Comparison of ENCODE assay signal across 15 cellular contexts in the genomic region with DNA sequence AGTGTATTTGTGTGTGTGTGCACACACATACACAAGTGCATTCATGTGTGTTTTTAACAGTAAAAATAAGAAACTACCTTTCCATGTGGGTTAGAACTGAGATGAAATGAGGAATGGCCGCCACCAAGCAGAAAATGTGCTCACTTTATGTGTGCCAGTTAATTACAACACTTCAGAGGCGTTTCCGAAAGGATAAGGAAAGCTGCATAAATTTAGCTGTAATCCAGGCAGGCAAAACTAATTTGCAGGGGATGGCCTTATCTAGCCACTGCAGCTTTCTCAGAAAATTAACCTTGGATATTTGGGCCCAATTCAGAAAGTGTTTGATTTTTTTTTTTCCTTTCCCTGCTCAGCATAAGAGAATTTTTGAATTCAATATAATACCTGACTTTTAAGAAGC.
DNase-seq lines count a peak whose midpoint lies in the region; ATAC-seq and TF ChIP-seq lines count a peak whose summit lies in the region.
"Had no signal": no experiment of that assay in that cellular context is flagged by ENCODE, and none has a peak within 500 bp of the region (broad histone marks: within the 10 kb centered on the region; RNA-seq: fewer than 3 reads in every experiment).

No MANE protein-coding gene starts in this region.

- H3K4me3 Mint-ChIP-seq in GM23338, result no peak overlapping the region
- H3K4me3 Mint-ChIP-seq in activated CD8-positive, alpha-beta memory T cell treated with anti-CD3 and anti-CD28 coated beads, Interleukin-2, amount 10 ng/mL, durations not matched to agents 7 days and 5 days, result no peak overlapping the region
- H3K4me3 Mint-ChIP-seq: B cell; CD4-positive, alpha-beta memory T cell; HFFc6 had no signal

- ATAC-seq in GM23338, result no peak
- ATAC-seq in activated CD8-positive, alpha-beta memory T cell treated with anti-CD3 and anti-CD28 coated beads, Interleukin-2, amount 10 ng/mL, durations not matched to agents 7 days and 5 days, result no peak
- ATAC-seq: GM12878 had no signal

- no peaks in the 10 kb centered on the region for H3K4me1 ChIP-seq in A673 (ENCODE audit: insufficient read depth, low read length, poor library complexity, severe bottlenecking)
- H3K4me1 ChIP-seq in GM23338 (ENCODE audit: insufficient read depth), result no peaks in the 10 kb centered on the region

- H3K9me2 ChIP-seq in GM23338 (ENCODE audit: insufficient read depth), result no peaks in the 10 kb centered on the region

- CTCF ChIA-PET in A673 (lab: Charles Lee), result interaction anchor here (0.7 kb wide), 1 partner anchor 149 kb away, joined by 4 read pairs; no protein-coding TSS in a partner anchor
- CTCF ChIA-PET in activated CD8-positive, alpha-beta memory T cell treated with anti-CD3 and anti-CD28 coated beads, Interleukin-2, amount 10 ng/mL, durations not matched to agents 7 days and 5 days (lab: Charles Lee), result no interaction called here

- intact Hi-C loops in A673 (cut with micrococcal nuclease; ENCODE audit: unreplicated experiment), result no loop called here

- H3K4me3 ChIP-seq in A673 (ENCODE audit: low read depth, low read length, poor library complexity, severe bottlenecking), result no peak overlapping the region
- no peak overlapping the region for H3K4me3 ChIP-seq in GM23338
- H3K4me3 ChIP-seq: GM12878 had no signal

- no peaks in the 10 kb centered on the region for H3K9me3 ChIP-seq in A673 (ENCODE audit: low read depth, low read length, poor library complexity, severe bottlenecking)

- no peaks in the 10 kb centered on the region for H3K27me3 Mint-ChIP-seq in GM23338 (ENCODE audit: insufficient read depth, low read depth, poor library complexity)
- H3K27me3 Mint-ChIP-seq in activated CD8-positive, alpha-beta memory T cell treated with anti-CD3 and anti-CD28 coated beads, Interleukin-2, amount 10 ng/mL, durations not matched to agents 7 days and 5 days, result no peaks in the 10 kb centered on the region
- H3K27me3 Mint-ChIP-seq: B cell had no signal

- no peaks in the 10 kb centered on the region for H3K9me3 Mint-ChIP-seq in GM23338
- H3K9me3 Mint-ChIP-seq in activated CD8-positive, alpha-beta memory T cell treated with anti-CD3 and anti-CD28 coated beads, Interleukin-2, amount 10 ng/mL, durations not matched to agents 7 days and 5 days (ENCODE audit: low read depth), result no peaks in the 10 kb centered on the region
- H3K9me3 Mint-ChIP-seq: CD4-positive, alpha-beta memory T cell had no signal

- no peaks in the 10 kb centered on the region for H4K20me1 ChIP-seq in GM23338 (replicated peaks; ENCODE audit: insufficient read depth)

- H3K27ac ChIP-seq in A673 (ENCODE audit: low read depth, low read length, poor library complexity, severe bottlenecking), result no peak overlapping the region
- no peak overlapping the region for H3K27ac ChIP-seq in GM23338 (ENCODE audit: low read depth)
- H3K27ac ChIP-seq: C4-2B had no signal

- H3K27ac Mint-ChIP-seq in GM23338, result no peak overlapping the region
- H3K27ac Mint-ChIP-seq in activated CD8-positive, alpha-beta memory T cell treated with anti-CD3 and anti-CD28 coated beads, Interleukin-2, amount 10 ng/mL, durations not matched to agents 7 days and 5 days, result no peak overlapping the region
- H3K27ac Mint-ChIP-seq: B cell; CD4-positive, alpha-beta memory T cell; HFFc6 had no signal

- DNase-seq in A673 (ENCODE audit: low spot score) (peak; percentile 11), GM23338 (ENCODE audit: low spot score) (no peak), astrocyte of the hippocampus (ENCODE audit: low read depth, low spot score) (peak; percentile 0), midbrain (lab: John Stamatoyannopoulos, UW) (peak; percentile 5), HUDEP-2 (lab: John Stamatoyannopoulos, UW; ENCODE audit: unreplicated experiment in 76 of 76) (no peak), NCI-H1105 (lab: John Stamatoyannopoulos, UW) (no peak)
- DNase-seq in activated CD8-positive, alpha-beta memory T cell treated with anti-CD3 and anti-CD28 coated beads, Interleukin-2, amount 10 ng/mL, durations not matched to agents 7 days and 5 days, result no peak
- DNase-seq: CD4-positive, alpha-beta memory T cell; DMS79; HCEC 1CT; HFFc6; KBM-7 had no signal

- no peaks in the 10 kb centered on the region for H3F3A ChIP-seq in GM23338 (replicated peaks; ENCODE audit: low read depth)

- no peaks in the 10 kb centered on the region; the same call in 2 of the 3 replicates for H3K4me1 Mint-ChIP-seq in GM23338
- H3K4me1 Mint-ChIP-seq in activated CD8-positive, alpha-beta memory T cell treated with anti-CD3 and anti-CD28 coated beads, Interleukin-2, amount 10 ng/mL, durations not matched to agents 7 days and 5 days, result peaks cover 19% of the 10 kb centered on the region
- H3K4me1 Mint-ChIP-seq: B cell had no signal

- H2AFZ ChIP-seq in GM23338, result peak overlapping the region; percentile 77; the same call in 1 of the 2 replicates

- TF ChIP-seq CTCF in A673 (conservative IDR thresholded peaks at IDR 0.05; ENCODE audit: low read depth, low read length), result no peak
- TF ChIP-seq CTCF in GM23338 (conservative IDR thresholded peaks at IDR 0.05; ENCODE audit: low read depth in 2 of 2), result no peak

- H3K36me3 ChIP-seq in A673 (ENCODE audit: insufficient read depth, low read length, poor library complexity, severe bottlenecking), result no peaks in the 10 kb centered on the region
- no peaks in the 10 kb centered on the region for H3K36me3 ChIP-seq in GM23338 (ENCODE audit: insufficient read depth)

- no peaks in the 10 kb centered on the region for H3K36me3 Mint-ChIP-seq in GM23338 (ENCODE audit: low read depth)
- H3K36me3 Mint-ChIP-seq in activated CD8-positive, alpha-beta memory T cell treated with anti-CD3 and anti-CD28 coated beads, Interleukin-2, amount 10 ng/mL, durations not matched to agents 7 days and 5 days, result no peaks in the 10 kb centered on the region
- H3K36me3 Mint-ChIP-seq: CD4-positive, alpha-beta memory T cell had no signal

- BruUV-seq in A673 (replicated peaks; lab: Mats Ljungman, UMichigan), result no TSS peak

- H3K27me3 ChIP-seq in A673 (replicated peaks; ENCODE audit: insufficient read depth, low read depth, low read length, poor library complexity) (no peaks in the 10 kb centered on the region), GM23338 (ENCODE audit: insufficient read depth) (no peaks in the 10 kb centered on the region)

- POLR2A ChIA-PET in A673 (lab: Charles Lee; ENCODE audit: low non-redundant PET), result no interaction called here

- no peak overlapping the region for H3K4me2 ChIP-seq in GM23338

- H3K79me2 ChIP-seq in GM23338 (replicated peaks; ENCODE audit: insufficient read depth), result no peaks in the 10 kb centered on the region

TF ChIP-seq in GM23338, 12 proteins besides CTCF, POLR2A, EP300 and RAD21:
- no peak for TF ChIP-seq CREB1 (CRISPR knock-in tag; IDR thresholded peaks at IDR 0.05; ENCODE audit: low read depth)
- TF ChIP-seq ZNF114 (CRISPR knock-in tag; IDR thresholded peaks at IDR 0.05), result no peak
- no peak for TF ChIP-seq EZH2 (IDR thresholded peaks at IDR 0.05; ENCODE audit: low read depth, unreplicated experiment)
- no peak for TF ChIP-seq NANOG (IDR thresholded peaks at IDR 0.05; ENCODE audit: borderline replicate concordance)
- TF ChIP-seq, protein P1, sequence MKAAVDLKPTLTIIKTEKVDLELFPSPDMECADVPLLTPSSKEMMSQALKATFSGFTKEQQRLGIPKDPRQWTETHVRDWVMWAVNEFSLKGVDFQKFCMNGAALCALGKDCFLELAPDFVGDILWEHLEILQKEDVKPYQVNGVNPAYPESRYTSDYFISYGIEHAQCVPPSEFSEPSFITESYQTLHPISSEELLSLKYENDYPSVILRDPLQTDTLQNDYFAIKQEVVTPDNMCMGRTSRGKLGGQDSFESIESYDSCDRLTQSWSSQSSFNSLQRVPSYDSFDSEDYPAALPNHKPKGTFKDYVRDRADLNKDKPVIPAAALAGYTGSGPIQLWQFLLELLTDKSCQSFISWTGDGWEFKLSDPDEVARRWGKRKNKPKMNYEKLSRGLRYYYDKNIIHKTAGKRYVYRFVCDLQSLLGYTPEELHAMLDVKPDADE (IDR thresholded peaks at IDR 0.05), result no peak
- no peak for TF ChIP-seq REST (IDR thresholded peaks at IDR 0.05; ENCODE audit: unreplicated experiment)
- TF ChIP-seq ZNF331 (CRISPR knock-in tag; IDR thresholded peaks at IDR 0.05; ENCODE audit: low read depth), result no peak
- no peak for TF ChIP-seq JUNB (IDR thresholded peaks at IDR 0.05; ENCODE audit: unreplicated experiment)
- no peak for TF ChIP-seq STAT1 (IDR thresholded peaks at IDR 0.05; ENCODE audit: unreplicated experiment)
- TF ChIP-seq EZH2phosphoT487 (IDR thresholded peaks at IDR 0.05; ENCODE audit: unreplicated experiment), result no peak

Comparison
In these comparisons a context has a peak if more than half of its experiments do, and no peak if none do; other contexts are left out.
1. DNase-seq: peak in A673 (single experiment), astrocyte of the hippocampus (single experiment) and midbrain (single experiment); none in GM23338 (single experiment), HUDEP-2 (0 of 76), activated CD8-positive, alpha-beta memory T cell treated with anti-CD3 and anti-CD28 coated beads, Interleukin-2, amount 10 ng/mL, durations not matched to agents 7 days and 5 days (single experiment) and NCI-H1105 (single experiment).